Comparison of ENCODE assay signal across 34 cellular contexts in genomic region chr1:203097001-203097400, GRCh38. TPM values are rescaled to one million over a fixed set of nuclear protein-coding genes. Genes with fewer than 3 reads are reported as not detected.
"Had no signal": no experiment of that assay in that cellular context is flagged by ENCODE, and none has a peak within 500 bp of the region (broad histone marks: within the 10 kb centered on the region; RNA-seq: fewer than 3 reads in every experiment).

No MANE protein-coding gene starts in this region.

- H3K27ac ChIP-seq: heart right ventricle, hepatocyte, lower lobe of right lung, ovary, right atrium auricular region, right lobe of liver, tibial nerve, uterus had no signal

- H3K79me2 ChIP-seq: hepatocyte had no signal

- H2AFZ ChIP-seq: hepatocyte had no signal

- H3K27ac Mint-ChIP-seq: naive B cell; nephron; progenitor cell of endocrine pancreas; stimulated activated memory B cell treated with anti-CD40 and anti-IgM and Interleukin-4, amounts not matched to agents 10 μg/mL and 1 μg/mL and 100 μg/mL, for 72 hours; type B pancreatic cell had no signal

- H3K4me1 ChIP-seq: heart right ventricle, lower lobe of right lung, right atrium auricular region, uterus had no signal

- DNase-seq: heart right ventricle; kidney glomerular epithelial cell; left cardiac atrium; left ventricle myocardium superior; lower lobe of right lung; mammary epithelial cell; mesenchymal stem cell; naive B cell; nucleus accumbens; ovary; right lobe of liver; stimulated activated CD4-positive, alpha-beta T cell treated with anti-CD3 and anti-CD28 coated beads, Interleukin-1b, Interleukin-23, amount 100 ng/mL, for 48 hours; stimulated activated CD4-positive, alpha-beta T cell treated with anti-CD3 and anti-CD28 coated beads, Interleukin-2, amount 100 ng/mL, for 48 hours; stimulated activated CD4-positive, alpha-beta T cell treated with anti-CD3 and anti-CD28 coated beads, Interleukin-4, amount 100 ng/mL, for 4 hours; stimulated activated CD8-positive, alpha-beta memory T cell treated with anti-CD3 and anti-CD28 coated beads, Interleukin-4, amount 100 ng/mL, for 48 hours; stimulated activated naive CD4-positive, alpha-beta T cell treated with Interleukin-2 at 50 U/mL for 16 hours; stimulated activated naive CD8-positive, alpha-beta T cell treated with anti-CD3 and anti-CD28 coated beads, Interleukin-15, amount 100 ng/mL, for 72 hours; substantia nigra; uterus had no signal

- H3K4me1 Mint-ChIP-seq: naive B cell; neural crest cell; stimulated activated memory B cell treated with anti-CD40 and anti-IgM and Interleukin-4, amounts not matched to agents 10 μg/mL and 1 μg/mL and 100 μg/mL, for 72 hours; stimulated activated naive CD8-positive, alpha-beta T cell treated with anti-CD3 and anti-CD28 coated beads, Interleukin-15, amount 100 ng/mL, for 72 hours had no signal

- ATAC-seq: heart right ventricle; left cardiac atrium; left lobe of liver; left ventricle myocardium superior; lower lobe of right lung; right lobe of liver; stimulated activated memory B cell treated with anti-CD40 and anti-IgM and Interleukin-4, amounts not matched to agents 10 μg/mL and 1 μg/mL and 100 μg/mL, for 72 hours; stimulated activated naive CD8-positive, alpha-beta T cell treated with anti-CD3 and anti-CD28 coated beads, Interleukin-15, amount 100 ng/mL, for 72 hours had no signal

- H3K27me3 ChIP-seq: hepatocyte, ovary, right atrium auricular region, right lobe of liver, tibial nerve, uterus had no signal

- H3K4me3 ChIP-seq: heart right ventricle, hepatocyte, lower lobe of right lung, ovary, right atrium auricular region, right lobe of liver, smooth muscle cell, tibial nerve, uterus had no signal

- H3K36me3 ChIP-seq: heart right ventricle, lower lobe of right lung, ovary, right atrium auricular region, right lobe of liver, tibial nerve, uterus had no signal

- H3K4me2 ChIP-seq: hepatocyte, smooth muscle cell had no signal

- H3K4me3 Mint-ChIP-seq: naive B cell; nephron; neural crest cell; stimulated activated memory B cell treated with anti-CD40 and anti-IgM and Interleukin-4, amounts not matched to agents 10 μg/mL and 1 μg/mL and 100 μg/mL, for 72 hours; stimulated activated naive CD8-positive, alpha-beta T cell treated with anti-CD3 and anti-CD28 coated beads, Interleukin-15, amount 100 ng/mL, for 72 hours; type B pancreatic cell had no signal

RNA-seq across cellular contexts. Expression of gene MYOG, which starts 11.2 kb away (rescaled TPM):
- total RNA-seq: heart right ventricle, hepatocyte, left cardiac atrium, left lobe of liver, left ventricle myocardium superior, lower lobe of right lung, mammary epithelial cell, mucosa of gallbladder, neural crest cell, ovary, progenitor cell of endocrine pancreas, pulmonary artery endothelial cell, renal cortical epithelial cell, right atrium auricular region, right lobe of liver, smooth muscle cell, temporal lobe, tibial nerve, ureter, uterus had no signal

RNA-seq across cellular contexts. Expression of gene ADORA1, which starts 30.5 kb away (rescaled TPM):
- total RNA-seq: pulmonary artery endothelial cell had no signal
